In the genomic region with DNA sequence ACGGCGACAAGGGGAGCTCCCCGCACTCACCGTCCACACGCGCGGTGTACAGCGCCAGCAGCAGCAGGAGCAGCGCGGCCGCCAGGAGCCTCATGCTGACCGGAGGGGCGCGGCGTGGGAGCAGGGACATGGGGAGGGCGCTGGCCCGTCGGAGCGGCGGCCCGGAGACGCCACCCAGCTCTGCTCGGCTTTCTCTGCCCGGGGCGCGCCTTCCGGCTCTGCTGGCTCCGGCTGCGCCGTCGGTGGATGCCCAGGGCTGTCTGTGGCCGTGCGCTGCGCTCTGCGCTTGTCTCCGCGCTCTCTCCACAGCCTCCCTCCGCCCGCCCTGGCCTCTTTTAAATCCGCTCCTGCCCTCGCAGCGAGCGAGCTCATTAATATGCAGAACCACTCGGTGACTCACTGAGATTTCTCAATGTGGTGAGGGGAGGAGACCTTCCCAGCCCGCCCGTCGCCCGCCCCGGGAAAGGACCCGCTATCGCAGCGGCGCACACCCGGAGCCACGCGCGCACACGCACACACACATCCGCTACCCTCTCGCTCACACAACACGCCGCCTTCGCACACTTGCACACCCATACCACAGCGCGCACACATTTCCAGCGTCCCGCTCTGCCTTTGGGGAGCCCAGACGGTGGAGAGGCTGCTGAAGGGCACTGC, we compare ENCODE assay signal across 8 cellular contexts. TPM values are rescaled to one million over a fixed set of nuclear protein-coding genes. Genes with fewer than 3 reads are reported as not detected.
DNase-seq lines count a peak whose midpoint lies in the region; ATAC-seq, FAIRE-seq and TF ChIP-seq lines count a peak whose summit lies in the region.

TSS of gene CXCL14 (minus strand) at position 307 of the 657 bp plus-strand sequence. CDS start at position 94, 213 bp downstream.

- CTCF ChIA-PET in H1 (lab: Charles Lee; ENCODE audit: partially characterized antibody), result interaction anchor here (1.0 to 19.0 kb wide), 11 partner anchors 12 to 479 kb away, joined by 3 to 324 read pairs (median 3); partner anchors contain the start of gene SLC25A48

- no peak within 1 kb of the TSS for H3K14ac ChIP-seq in H1 (ENCODE audit: insufficient read length)

- POLR2A ChIA-PET in H1 (lab: Charles Lee; ENCODE audit: partially characterized antibody), result interaction anchor here (0.6 to 1.6 kb wide), 3 partner anchors 9 to 111 kb away, joined by 3 read pairs; no protein-coding TSS in a partner anchor

- no peak within 1 kb of the TSS for H3K27ac ChIP-seq in H1 (ENCODE audit: low read depth, low read length)

- no peak within 1 kb of the TSS for H2BK20ac ChIP-seq in H1 (ENCODE audit: low read length)

- no peaks in the 10 kb centered on the region for H3K36me3 ChIP-seq in H1 (ENCODE audit: control insufficient read depth in 2 of 4, insufficient read depth in 4 of 4, low read length in 3 of 4)

- peaks cover 0 to 1% of the 10 kb centered on the region in 2 experiments for H4K20me1 ChIP-seq in H1 (replicated peaks in 1 of 2; ENCODE audit: control insufficient read depth in 1 of 2, insufficient read depth in 2 of 2, low read length in 2 of 2)

- peaks cover 9% of the 10 kb centered on the region for H3K23me2 ChIP-seq in H1 (ENCODE audit: low read depth, low read length)

- peak within 1 kb of the TSS; percentile 95; the same call in 1 of the 2 replicates for H2BK15ac ChIP-seq in H1 (ENCODE audit: low read length)

- H4K91ac ChIP-seq in H1 (replicated peaks; ENCODE audit: insufficient read length, low read length), result peak within 1 kb of the TSS; percentile 83

- H3K4me1 ChIP-seq in H1 (replicated peaks in 1 of 4; ENCODE audit: control insufficient read depth in 3 of 4, insufficient read depth in 4 of 4, low read length in 3 of 4), result peaks cover 10 to 22% (median 19%) of the 10 kb centered on the region in 4 experiments

- H3K79me2 ChIP-seq in H1 (ENCODE audit: control insufficient read depth in 1 of 2, insufficient read depth in 2 of 2, low read length in 2 of 2), result no peaks in the 10 kb centered on the region

- no peak within 1 kb of the TSS; the same call in 1 of the 2 replicates for H4K8ac ChIP-seq in H1 (ENCODE audit: extremely low read depth, insufficient read depth, low read length)

- TF ChIP-seq POLR2A in H1 (IDR thresholded peaks at IDR 0.05; ENCODE audit: control extremely low read depth in 1 of 2, low read depth in 2 of 2, low read length in 2 of 2), result no peak

- TF ChIP-seq RAD21 in H1 (IDR thresholded peaks at IDR 0.05 in 1 of 2, conservative IDR thresholded peaks at IDR 0.05 in 1 of 2; ENCODE audit: low read depth in 2 of 2, low read length in 2 of 2), result no peak

- peak within 1 kb of the TSS; percentile 52; the same call in 1 of the 2 replicates for H2AFZ ChIP-seq in H1 (ENCODE audit: low read length)

- no peak within 1 kb of the TSS for H3K4ac ChIP-seq in H1 (replicated peaks; ENCODE audit: insufficient read length, low read depth, low read length)

- ATAC-seq in HG02870 (IDR thresholded peaks at IDR 0.05; ENCODE audit: unreplicated experiment) (no peak), GM21619 (IDR thresholded peaks at IDR 0.05; ENCODE audit: unreplicated experiment) (no peak)

- peak within 1 kb of the TSS; percentile 80 to 99 for H3K4me2 ChIP-seq in H1 (ENCODE audit: insufficient read depth in 1 of 2, low read depth in 2 of 2, low read length in 2 of 2)

- H3K56ac ChIP-seq in H1 (replicated peaks; ENCODE audit: insufficient read length, low read depth, low read length), result no peak within 1 kb of the TSS

- H3K79me1 ChIP-seq in H1 (ENCODE audit: low read depth, low read length), result no peaks in the 10 kb centered on the region

- no peak within 1 kb of the TSS; the same call in 1 of the 2 replicates for H2BK5ac ChIP-seq in H1 (ENCODE audit: low read depth, low read length)

- peaks cover 11 to 46% (median 41%) of the 10 kb centered on the region in 4 experiments for H3K27me3 ChIP-seq in H1 (replicated peaks in 1 of 4; ENCODE audit: control insufficient read depth in 3 of 4, extremely low read depth in 1 of 4, insufficient read depth in 3 of 4, low read length in 3 of 4)

- no peak within 1 kb of the TSS for H2AK5ac ChIP-seq in H1 (ENCODE audit: low read depth, low read length)

- DNase-seq in EH (ENCODE audit: low read depth) (peak; percentile 81), NCI-H524 treated with DMSO at 0.1 percent for 48 hours (lab: John Stamatoyannopoulos, UW) (peak; percentile 7), H1 (ENCODE audit: low read depth in 1 of 2, low spot score in 2 of 2) (peak in 1 of 2 experiments; percentile 68), mesenteric fat pad (ENCODE audit: low spot score) (no peak)
- no peak for DNase-seq in effector CD4-positive, alpha-beta T cell
- DNase-seq in activated CD8-positive, alpha-beta memory T cell treated with anti-CD3 and anti-CD28 coated beads, Interleukin-2, amount 50 U/mL, for 4 hours, result no peak

- TF ChIP-seq EP300 in H1 (IDR thresholded peaks at IDR 0.05; ENCODE audit: borderline replicate concordance in 1 of 2, low read depth in 2 of 2, low read length in 2 of 2), result no peak

- H3K18ac ChIP-seq in H1 (ENCODE audit: extremely low read depth, low read length), result peak within 1 kb of the TSS; percentile 85

- no peak within 1 kb of the TSS for H4K5ac ChIP-seq in H1 (ENCODE audit: insufficient read length, low read depth, low read length)

- FAIRE-seq in H1 (lab: Jason Lieb, UNC), result no peak

- peak within 1 kb of the TSS; percentile 95; the same call in 1 of the 2 replicates for H2BK12ac ChIP-seq in H1 (ENCODE audit: low read depth, low read length)

- H3K9me3 ChIP-seq in H1 (ENCODE audit: insufficient read depth in 2 of 2, low read depth in 1 of 2, low read length in 1 of 2), result no peaks in the 10 kb centered on the region

- H3K4me3 ChIP-seq in H1 (ENCODE audit: extremely low read depth in 1 of 4, insufficient read depth in 2 of 4, low read depth in 3 of 4, low read length in 4 of 4), result peak within 1 kb of the TSS; percentile 24 to 61 (median 58)

- TF ChIP-seq CTCF in H1 (IDR thresholded peaks at IDR 0.05; ENCODE audit: control extremely low read depth in 1 of 3, insufficient read depth in 1 of 3, low read depth in 1 of 3, low read length in 3 of 3), result no peak

- H3K23ac ChIP-seq in H1 (ENCODE audit: insufficient read length), result no peak within 1 kb of the TSS

- H2BK120ac ChIP-seq in H1 (replicated peaks; ENCODE audit: low read depth, low read length), result no peak within 1 kb of the TSS

- no peak within 1 kb of the TSS; a peak in 2 of 7 replicates for H3K9ac ChIP-seq in H1 (replicated peaks in 1 of 4; ENCODE audit: extremely low read depth in 1 of 4, low read depth in 3 of 4, low read length in 3 of 4)

- WGBS in H1 (ENCODE audit: extremely low coverage in 1 of 2, insufficient coverage in 1 of 2, insufficient read length in 1 of 2, insufficient replicate concordance in 2 of 2, low coverage in 1 of 2, low lambda C conversion rate in 2 of 2, missing lambda C conversion rate in 1 of 2), 2 experiments, result 5% methylated on average over 40 of the region's 68 CpGs; no CpG with 5 or more reads in 1 of the 2 experiments

TF ChIP-seq in H1, 55 proteins besides CTCF, POLR2A, EP300 and RAD21 (continues in another document):
- TF ChIP-seq KDM4A (IDR thresholded peaks at IDR 0.05; ENCODE audit: low read depth, low read length, severe bottlenecking), result peak; percentile 89
- TF ChIP-seq JUND (IDR thresholded peaks at IDR 0.05; ENCODE audit: low read length), result peak; percentile 82
- TF ChIP-seq EGR1 (IDR thresholded peaks at IDR 0.05; ENCODE audit: borderline replicate concordance, low read depth, low read length), result no peak
- TF ChIP-seq SUZ12 (IDR thresholded peaks at IDR 0.05; ENCODE audit: low read length), result peak; percentile 84
- peak; percentile 30 for TF ChIP-seq MAX (IDR thresholded peaks at IDR 0.05)
- peak; percentile 6 for TF ChIP-seq BACH1 (IDR thresholded peaks at IDR 0.05; ENCODE audit: low read length)
- TF ChIP-seq EZH2 (IDR thresholded peaks at IDR 0.05; ENCODE audit: low read depth, low read length, severe bottlenecking), result peak; percentile 77

RNA-seq across cellular contexts. Expression of gene CXCL14, which starts in this region (rescaled TPM):
- total RNA-seq in H1 (2021; fragmentation: NEBNext Ultra II Directional; extraction: Animal tissue kit (Norgen Biotek cat#: 25700)), result 1.8 and 2.4 TPM in 2 replicates
- 1.2 and 1.5 TPM in 2 replicates for polyA plus RNA-seq in H1 (2011; rRNA removed)
- polyA plus RNA-seq in H1 (2011; cell fraction: cytosol; rRNA removed), result 1.5 TPM
- 1.4 TPM for polyA plus RNA-seq in H1 (2011; cell fraction: nucleus; rRNA removed)
- polyA plus RNA-seq in H1 (2012, experiment 1 of 2), result 2.0 to 2.7 TPM (median 2.1 TPM) in 4 replicates
- polyA plus RNA-seq in H1 (2012, experiment 2 of 2), result 3.3 TPM
- polyA plus RNA-seq in H1 (2013, experiment 1 of 2), result 4.1 TPM
- polyA plus RNA-seq in H1 (2013, experiment 2 of 2), result 4.8 TPM
- polyA minus RNA-seq in H1 (2011; rRNA and poly(A)+ RNA removed), result 0.28 and 0.46 TPM in 2 replicates
- not detected for polyA minus RNA-seq in H1 (2011; cell fraction: cytosol; rRNA and poly(A)+ RNA removed)
- polyA minus RNA-seq in H1 (2011; cell fraction: nucleus; rRNA and poly(A)+ RNA removed), result not detected
- 26.6 TPM for total RNA-seq in mesenteric fat pad

Comparison
In these comparisons a context has a peak if more than half of its experiments do, and no peak if none do; other contexts are left out.
1. DNase-seq: peak in EH (single experiment) and NCI-H524 treated with DMSO at 0.1 percent for 48 hours (single experiment); none in mesenteric fat pad (single experiment), effector CD4-positive, alpha-beta T cell (single experiment) and activated CD8-positive, alpha-beta memory T cell treated with anti-CD3 and anti-CD28 coated beads, Interleukin-2, amount 50 U/mL, for 4 hours (single experiment).